21 cellular contexts compared by ENCODE assay signal in genomic region chr5:29897916-29898315, GRCh38.
"Had no signal": no experiment of that assay in that cellular context is flagged by ENCODE, and none has a peak within 500 bp of the region (broad histone marks: within the 10 kb centered on the region; RNA-seq: fewer than 3 reads in every experiment).

No MANE protein-coding gene starts in this region.

- H3K4me1 Mint-ChIP-seq: activated naive CD8-positive, alpha-beta T cell treated with anti-CD3 and anti-CD28 coated beads for 36 hours; immature natural killer cell; naive B cell; stimulated activated naive B cell treated with anti-CD40 and anti-IgM and Interleukin-4, amounts not matched to agents 10 μg/mL and 1 μg/mL and 100 μg/mL, for 72 hours had no signal

- H3K27me3 Mint-ChIP-seq: activated naive CD8-positive, alpha-beta T cell treated with anti-CD3 and anti-CD28 coated beads for 36 hours; activated T-cell treated with anti-CD3 and anti-CD28 coated beads, Interleukin-2, amount 50 U/mL, for 24 hours; naive B cell; progenitor cell of endocrine pancreas; stimulated activated naive B cell treated with anti-CD40 and anti-IgM and Interleukin-4, amounts not matched to agents 10 μg/mL and 1 μg/mL and 100 μg/mL, for 72 hours had no signal

- H3K4me1 ChIP-seq: lower lobe of right lung, transverse colon had no signal

- H3K36me3 Mint-ChIP-seq: activated naive CD8-positive, alpha-beta T cell treated with anti-CD3 and anti-CD28 coated beads for 36 hours; immature natural killer cell; naive B cell; stimulated activated naive B cell treated with anti-CD40 and anti-IgM and Interleukin-4, amounts not matched to agents 10 μg/mL and 1 μg/mL and 100 μg/mL, for 72 hours had no signal

- DNase-seq: activated CD4-positive, alpha-beta T cell treated with anti-CD3 and anti-CD28 coated beads for 1 hour; activated CD4-positive, alpha-beta T cell treated with anti-CD3 and anti-CD28 coated beads, Interleukin-2, amount 50 U/mL, for 1 hour; activated CD8-positive, alpha-beta T cell treated with anti-CD3 and anti-CD28 coated beads, Interleukin-2, amount 10 ng/mL, durations not matched to agents 7 days and 5 days; activated naive CD4-positive, alpha-beta T cell; activated naive CD8-positive, alpha-beta T cell treated with anti-CD3 and anti-CD28 coated beads for 36 hours; activated T-cell treated with anti-CD3 and anti-CD28 coated beads, Interleukin-2, amount 50 U/mL, for 24 hours; central memory CD4-positive, alpha-beta T cell; dermis blood vessel endothelial cell; effector CD8-positive, alpha-beta T cell; erythroblast; foreskin fibroblast; immature natural killer cell; lower lobe of right lung; naive B cell; stimulated activated CD4-positive, alpha-beta T cell treated with anti-CD3 and anti-CD28 coated beads, Interleukin-2, amount 100 ng/mL, for 48 hours; stimulated activated CD8-positive, alpha-beta memory T cell treated with anti-CD3 and anti-CD28 coated beads, Interleukin-4, amount 100 ng/mL, for 48 hours; stimulated activated naive B cell treated with anti-CD40 and anti-IgM and Interleukin-4, amounts not matched to agents 10 μg/mL and 1 μg/mL and 100 μg/mL, for 72 hours; transverse colon had no signal

- ATAC-seq: activated CD8-positive, alpha-beta T cell treated with anti-CD3 and anti-CD28 coated beads, Interleukin-2, amount 10 ng/mL, durations not matched to agents 7 days and 5 days; left lobe of liver; lower lobe of right lung; stimulated activated naive B cell treated with anti-CD40 and anti-IgM and Interleukin-4, amounts not matched to agents 10 μg/mL and 1 μg/mL and 100 μg/mL, for 72 hours had no signal

- H3K9me3 Mint-ChIP-seq: stimulated activated naive B cell treated with anti-CD40 and anti-IgM and Interleukin-4, amounts not matched to agents 10 μg/mL and 1 μg/mL and 100 μg/mL, for 72 hours had no signal

- H3K27ac ChIP-seq: lower lobe of right lung, transverse colon had no signal

- H3K27me3 ChIP-seq: transverse colon had no signal

- H3K36me3 ChIP-seq: lower lobe of right lung, transverse colon had no signal

- H3K4me3 ChIP-seq: lower lobe of right lung, transverse colon had no signal

- H3K27ac Mint-ChIP-seq: activated CD8-positive, alpha-beta T cell treated with anti-CD3 and anti-CD28 coated beads, Interleukin-2, amount 10 ng/mL, durations not matched to agents 7 days and 5 days; activated naive CD8-positive, alpha-beta T cell treated with anti-CD3 and anti-CD28 coated beads for 36 hours; activated T-cell treated with anti-CD3 and anti-CD28 coated beads, Interleukin-2, amount 50 U/mL, for 24 hours; activated T-helper 2 cell treated with anti-CD3 and anti-CD28 coated beads, Interferon-gamma antibody, Interleukin-2, Interleukin-4, amounts not matched to agents 10 μg/mL and 5 μg/mL and 100 μg/mL, durations not matched to agents 14 hours and 24 hours and 36 hours; immature natural killer cell; naive B cell; progenitor cell of endocrine pancreas; stimulated activated naive B cell treated with anti-CD40 and anti-IgM and Interleukin-4, amounts not matched to agents 10 μg/mL and 1 μg/mL and 100 μg/mL, for 72 hours had no signal

- H3K4me3 Mint-ChIP-seq: activated CD8-positive, alpha-beta T cell treated with anti-CD3 and anti-CD28 coated beads, Interleukin-2, amount 10 ng/mL, durations not matched to agents 7 days and 5 days; activated naive CD8-positive, alpha-beta T cell treated with anti-CD3 and anti-CD28 coated beads for 36 hours; activated T-cell treated with anti-CD3 and anti-CD28 coated beads, Interleukin-2, amount 50 U/mL, for 24 hours; immature natural killer cell; naive B cell; stimulated activated naive B cell treated with anti-CD40 and anti-IgM and Interleukin-4, amounts not matched to agents 10 μg/mL and 1 μg/mL and 100 μg/mL, for 72 hours had no signal
